18 cellular contexts compared by ENCODE assay signal in genomic region chr12:104567832-104568490, GRCh38.
DNase-seq lines count a peak whose midpoint lies in the region; ATAC-seq and TF ChIP-seq lines count a peak whose summit lies in the region.
"Had no signal": no experiment of that assay in that cellular context is flagged by ENCODE, and none has a peak within 500 bp of the region (broad histone marks: within the 10 kb centered on the region; RNA-seq: fewer than 3 reads in every experiment).

No MANE protein-coding gene starts in this region.

- no peak for ATAC-seq in activated CD8-positive, alpha-beta T cell treated with anti-CD3 and anti-CD28 coated beads for 36 hours
- ATAC-seq: foreskin keratinocyte, left colon, upper lobe of right lung had no signal

- POLR2A ChIA-PET in activated CD8-positive, alpha-beta T cell treated with anti-CD3 and anti-CD28 coated beads for 36 hours (lab: Charles Lee): interaction anchor here (0.9 to 1.2 kb wide), 3 partner anchors 9 to 171 kb away, joined by 3 read pairs; no protein-coding TSS in a partner anchor

- peaks cover 12% of the 10 kb centered on the region for H3K9me3 Mint-ChIP-seq in activated CD8-positive, alpha-beta T cell treated with anti-CD3 and anti-CD28 coated beads for 36 hours

- peaks cover 20% of the 10 kb centered on the region for H3K36me3 Mint-ChIP-seq in activated CD8-positive, alpha-beta T cell treated with anti-CD3 and anti-CD28 coated beads for 36 hours (ENCODE audit: low read depth)

- no peak overlapping the region for H3K4me3 Mint-ChIP-seq in activated CD8-positive, alpha-beta T cell treated with anti-CD3 and anti-CD28 coated beads for 36 hours

- H3K27me3 ChIP-seq in H7 (ENCODE audit: control insufficient read depth, insufficient read depth, low read length): no peaks in the 10 kb centered on the region
- H3K27me3 ChIP-seq: foreskin keratinocyte, upper lobe of right lung had no signal

- peak; percentile 52 for DNase-seq in NK-92 treated with Interleukin-12 subunit alpha and Interleukin-12 subunit beta, amount 100 ng/mL, for 24 hours (lab: John Stamatoyannopoulos, UW)
- no peak for DNase-seq in NK-92 (lab: John Stamatoyannopoulos, UW; ENCODE audit: unreplicated experiment)
- DNase-seq in GDM1 (lab: John Stamatoyannopoulos, UW): peak; percentile 4
- peak; percentile 20 for DNase-seq in activated CD8-positive, alpha-beta T cell treated with anti-CD3 and anti-CD28 coated beads for 36 hours
- peak; percentile 33 for DNase-seq in medulla oblongata (ENCODE audit: extremely low spot score)
- DNase-seq in stimulated activated naive CD4-positive, alpha-beta T cell treated with Interleukin-2 at 50 U/mL for 16 hours (lab: John Stamatoyannopoulos, UW): no peak
- DNase-seq in putamen (ENCODE audit: low spot score): no peak
- DNase-seq in H7: no peak
- DNase-seq: ACHN; aorta; foreskin keratinocyte; left colon; NCI-H1417 treated with DMSO at 0.1 percent for 48 hours; NCI-H69; stimulated activated CD4-positive, alpha-beta T cell treated with anti-CD3 and anti-CD28 coated beads, Interleukin-12 subunit alpha, Interleukin-12 subunit beta, amount 100 ng/mL, for 4 hours; SW 1271; upper lobe of right lung had no signal

- TF ChIP-seq CTCF in activated CD8-positive, alpha-beta T cell treated with anti-CD3 and anti-CD28 coated beads for 36 hours (IDR thresholded peaks at IDR 0.05): no peak

- H3K27me3 Mint-ChIP-seq in activated CD8-positive, alpha-beta T cell treated with anti-CD3 and anti-CD28 coated beads for 36 hours: no peaks in the 10 kb centered on the region

- no peak overlapping the region for H3K4me3 ChIP-seq in H7 (ENCODE audit: insufficient read depth, low read depth, low read length)
- H3K4me3 ChIP-seq: HAP-1, upper lobe of right lung had no signal

- peaks cover 54% of the 10 kb centered on the region for H3K4me1 Mint-ChIP-seq in activated CD8-positive, alpha-beta T cell treated with anti-CD3 and anti-CD28 coated beads for 36 hours (ENCODE audit: low read depth)

- H3K36me3 ChIP-seq in H7 (replicated peaks; ENCODE audit: control insufficient read depth, insufficient read depth, low read length): no peaks in the 10 kb centered on the region
- H3K36me3 ChIP-seq: HAP-1, upper lobe of right lung had no signal

- CTCF ChIA-PET in activated CD8-positive, alpha-beta T cell treated with anti-CD3 and anti-CD28 coated beads for 36 hours (lab: Charles Lee): interaction anchor here (0.9 to 3.8 kb wide), 6 partner anchors 10 to 186 kb away, joined by 3 to 17 read pairs (median 4); partner anchors contain the start of gene CHST11

- H3K27ac Mint-ChIP-seq in activated CD8-positive, alpha-beta T cell treated with anti-CD3 and anti-CD28 coated beads for 36 hours: peak overlapping the region; percentile 46

- intact Hi-C loops in activated CD8-positive, alpha-beta T cell treated with anti-CD3 and anti-CD28 coated beads for 36 hours (cut with micrococcal nuclease): loop anchor here (2.0 kb wide), 1 partner anchor 111 kb away; the partner anchor contains the start of gene CHST11

Comparison
In these comparisons a context has a peak if more than half of its experiments do, and no peak if none do; other contexts are left out.
1. DNase-seq: peak in NK-92 treated with Interleukin-12 subunit alpha and Interleukin-12 subunit beta, amount 100 ng/mL, for 24 hours (single experiment), GDM1 (single experiment), activated CD8-positive, alpha-beta T cell treated with anti-CD3 and anti-CD28 coated beads for 36 hours (single experiment) and medulla oblongata (single experiment); none in NK-92 (single experiment), stimulated activated naive CD4-positive, alpha-beta T cell treated with Interleukin-2 at 50 U/mL for 16 hours (single experiment), putamen (single experiment) and H7 (single experiment).